15 cellular contexts compared by ENCODE assay signal in genomic region chr7:7114575-7115291, GRCh38.
DNase-seq lines count a peak whose midpoint lies in the region; ATAC-seq and TF ChIP-seq lines count a peak whose summit lies in the region.
"Had no signal": no experiment of that assay in that cellular context is flagged by ENCODE, and none has a peak within 500 bp of the region (broad histone marks: within the 10 kb centered on the region; RNA-seq: fewer than 3 reads in every experiment).

No MANE protein-coding gene starts in this region.

- no peak for TF ChIP-seq EP300 in transverse colon (IDR thresholded peaks at IDR 0.05; ENCODE audit: low read depth)

- H3K4me1 ChIP-seq in left lung (peaks cover 0 to 10% of the 10 kb centered on the region in 2 donors), heart right ventricle (no peaks in the 10 kb centered on the region), transverse colon (no peaks in the 10 kb centered on the region)

- no peak overlapping the region for H3K4me3 ChIP-seq in left lung
- H3K4me3 ChIP-seq in heart right ventricle, result no peak overlapping the region
- no peak overlapping the region for H3K4me3 ChIP-seq in transverse colon
- H3K4me3 ChIP-seq: dorsolateral prefrontal cortex had no signal

- in situ Hi-C loops in transverse colon (cut with MboI; ENCODE audit: low pct_ligation_motif_present in 1 of 4, low pct_unique_long_range_greater_than_20kb in 1 of 4, low sequenced_read_pairs in 3 of 4), result loop anchor here in 2 of 4 donors (5.0 to 10.0 kb wide), 2 partner anchors 423 to 440 kb away; partner anchors contain the start of gene COL28A1 (in 1 of the 2)

- H3K9me3 ChIP-seq in left lung (no peaks in the 10 kb centered on the region), heart right ventricle (peaks cover 0 to under 1% (median 0%) of the 10 kb centered on the region in 11 donors), transverse colon (no peaks in the 10 kb centered on the region)

- H3K27ac ChIP-seq in left lung (no peak overlapping the region), heart right ventricle (no peak overlapping the region), transverse colon (peak overlapping the region in 1 of 4 donors; percentile 14)
- H3K27ac ChIP-seq: dorsolateral prefrontal cortex had no signal

- H3K36me3 ChIP-seq in left lung (no peaks in the 10 kb centered on the region), heart right ventricle (no peaks in the 10 kb centered on the region), transverse colon (no peaks in the 10 kb centered on the region)

- peak; percentile 95 for ATAC-seq in left lung
- no peak for ATAC-seq in heart right ventricle
- ATAC-seq in GM18505 (IDR thresholded peaks at IDR 0.05; ENCODE audit: unreplicated experiment), result no peak
- ATAC-seq: Right ventricle myocardium inferior had no signal

- H3K27me3 ChIP-seq in left lung, result no peaks in the 10 kb centered on the region
- H3K27me3 ChIP-seq in heart right ventricle, result no peaks in the 10 kb centered on the region
- no peaks in the 10 kb centered on the region for H3K27me3 ChIP-seq in transverse colon
- H3K27me3 ChIP-seq: dorsolateral prefrontal cortex had no signal

- peak; percentile 74 for DNase-seq in COLO668 (lab: John Stamatoyannopoulos, UW; ENCODE audit: unreplicated experiment)
- DNase-seq in NCI-H1092 (lab: John Stamatoyannopoulos, UW), result peak; percentile 87
- peak; percentile 93 for DNase-seq in NCI-H748 treated with DMSO at 0.1 percent for 48 hours (lab: John Stamatoyannopoulos, UW)
- no peak for DNase-seq in left lung
- DNase-seq in heart right ventricle, result no peak
- DNase-seq in transverse colon, result no peak
- DNase-seq in GF-D8 (lab: John Stamatoyannopoulos, UW), result no peak
- DNase-seq: activated CD8-positive, alpha-beta memory T cell treated with anti-CD3 and anti-CD28 coated beads for 24 hours; activated effector memory CD4-positive, alpha-beta T cell treated with anti-CD3 and anti-CD28 coated beads, Interleukin-2, amount 50 U/mL, for 16 hours; dorsolateral prefrontal cortex; HFFc6; nucleus accumbens; T1000 had no signal

- no peak for TF ChIP-seq POLR2A in transverse colon (IDR thresholded peaks at IDR 0.05)
- no peak for TF ChIP-seq POLR2A in GM18505 (IDR thresholded peaks at IDR 0.05; ENCODE audit: borderline replicate concordance, extremely low read depth, insufficient read depth, insufficient read length)

- 78 to 79% methylated on average over 6 of the region's 6 CpGs for WGBS in heart right ventricle, 2 donors
- WGBS in transverse colon (ENCODE audit: low coverage in 1 of 2), 2 donors, result 47 to 54% methylated on average over 2 to 6 of the region's 6 CpGs

- intact Hi-C loops in left lung (cut with DNase I) (no loop called here), heart right ventricle (cut with DNase I) (no loop called here), transverse colon (cut with DNase I; ENCODE audit: low total_unique reads) (no loop called here)

- TF ChIP-seq CTCF in left lung (IDR thresholded peaks at IDR 0.05) (no peak), heart right ventricle (IDR thresholded peaks at IDR 0.05) (no peak), transverse colon (IDR thresholded peaks at IDR 0.05) (no peak)

Comparison
In these comparisons a context has a peak if more than half of its experiments do, and no peak if none do; other contexts are left out.
1. DNase-seq: peak in COLO668 (single experiment), NCI-H1092 (single experiment) and NCI-H748 treated with DMSO at 0.1 percent for 48 hours (single experiment); none in left lung (0 of 2), heart right ventricle (0 of 2), transverse colon (single experiment) and GF-D8 (single experiment).